ENCODE assay signal across 24 cellular contexts in genomic region chr9:131306397-131306997, GRCh38. TPM values are rescaled to one million over a fixed set of nuclear protein-coding genes. Genes with fewer than 3 reads are reported as not detected.
DNase-seq lines count a peak whose midpoint lies in the region; ATAC-seq, FAIRE-seq and TF ChIP-seq lines count a peak whose summit lies in the region.
"Had no signal": no experiment of that assay in that cellular context is flagged by ENCODE, and none has a peak within 500 bp of the region (broad histone marks: within the 10 kb centered on the region; RNA-seq: fewer than 3 reads in every experiment).

No MANE protein-coding gene starts in this region.

- no peak for DNase-seq in right atrium auricular region (ENCODE audit: low spot score)
- DNase-seq in heart left ventricle: no peak
- DNase-seq in SW480 (ENCODE audit: low spot score): peak; percentile 51
- peak; percentile 6 for DNase-seq in fibroblast of peridontal ligament (ENCODE audit: extremely low read depth)
- DNase-seq in urothelium cell line (ENCODE audit: low spot score): peak; percentile 24
- DNase-seq in NCI-H526 (lab: John Stamatoyannopoulos, UW): no peak
- DNase-seq in activated gamma-delta T cell (lab: John Stamatoyannopoulos, UW): no peak
- no peak for DNase-seq in hepatocyte (ENCODE audit: low spot score)
- DNase-seq: BE2C; CD4-positive, alpha-beta T cell; COR-L47; DMS 273 treated with DMSO at 0.1 percent for 48 hours; DMS79 treated with DMSO at 0.1 percent for 48 hours; GM23248; H9; NCI-H1105; NCI-H2029 treated with DMSO at 0.1 percent for 48 hours; NCI-H226; NCI-H524; NCI-H82 had no signal

- no peak overlapping the region for H2AFZ ChIP-seq in hepatocyte
- H2AFZ ChIP-seq: GM23248 had no signal

- H3K9me3 ChIP-seq in right atrium auricular region: no peaks in the 10 kb centered on the region
- H3K9me3 ChIP-seq in heart left ventricle: no peaks in the 10 kb centered on the region
- no peaks in the 10 kb centered on the region for H3K9me3 ChIP-seq in hepatocyte (ENCODE audit: low read depth)
- H3K9me3 ChIP-seq: BE2C had no signal

- no peak overlapping the region for H3K4me3 ChIP-seq in right atrium auricular region
- H3K4me3 ChIP-seq in heart left ventricle: no peak overlapping the region
- H3K4me3 ChIP-seq in hepatocyte: no peak overlapping the region
- H3K4me3 ChIP-seq: GM23248 had no signal

- peak overlapping the region; percentile 77 to 87 for H3K27ac ChIP-seq in right atrium auricular region
- peak overlapping the region in 3 of 12 donors; percentile 24 to 48 (median 35) for H3K27ac ChIP-seq in heart left ventricle
- H3K27ac ChIP-seq in hepatocyte: no peak overlapping the region
- H3K27ac ChIP-seq: GM23248, KMS-11 had no signal

- H3K36me3 ChIP-seq in right atrium auricular region: no peaks in the 10 kb centered on the region
- peaks cover 0 to 21% (median 0%) of the 10 kb centered on the region in 9 donors for H3K36me3 ChIP-seq in heart left ventricle
- H3K36me3 ChIP-seq in hepatocyte (replicated peaks; ENCODE audit: insufficient read depth, low read depth): no peaks in the 10 kb centered on the region
- H3K36me3 ChIP-seq: BE2C had no signal

- H3K9me2 ChIP-seq in hepatocyte (replicated peaks; ENCODE audit: insufficient read depth): no peaks in the 10 kb centered on the region

- H3K4me1 ChIP-seq in right atrium auricular region: peaks cover 0 to 37% of the 10 kb centered on the region in 2 donors
- peaks cover 0 to 45% (median 13%) of the 10 kb centered on the region in 12 donors for H3K4me1 ChIP-seq in heart left ventricle
- no peaks in the 10 kb centered on the region for H3K4me1 ChIP-seq in hepatocyte (ENCODE audit: insufficient read depth)
- H3K4me1 ChIP-seq: BE2C had no signal

- no peak for FAIRE-seq in urothelium cell line (lab: Jason Lieb, UNC)
- FAIRE-seq: A204.1, GM12891 had no signal

- WGBS in heart left ventricle, 4 donors: 83 to 89% (median 88%) methylated on average over 14 of the region's 14 CpGs
- WGBS in hepatocyte (ENCODE audit: low lambda C conversion rate, missing lambda C conversion rate): 96% methylated on average over 14 of the region's 14 CpGs

- TF ChIP-seq CTCF in right atrium auricular region (IDR thresholded peaks at IDR 0.05): no peak
- no peak for TF ChIP-seq CTCF in heart left ventricle (IDR thresholded peaks at IDR 0.05)
- TF ChIP-seq CTCF in hepatocyte (IDR thresholded peaks at IDR 0.05; ENCODE audit: poor library complexity): no peak

- no peak for ATAC-seq in heart left ventricle
- ATAC-seq: Panc1 had no signal

- no peak for TF ChIP-seq POLR2A in heart left ventricle (IDR thresholded peaks at IDR 0.05)

- no peaks in the 10 kb centered on the region for H4K20me1 ChIP-seq in hepatocyte (ENCODE audit: insufficient read depth, poor library complexity, severe bottlenecking)

- H3K4me2 ChIP-seq in hepatocyte: no peak overlapping the region
- H3K4me2 ChIP-seq: KMS-11 had no signal

- H3K27me3 ChIP-seq in right atrium auricular region (no peaks in the 10 kb centered on the region), heart left ventricle (no peaks in the 10 kb centered on the region), hepatocyte (no peaks in the 10 kb centered on the region)
- H3K27me3 ChIP-seq: BE2C had no signal

- no peaks in the 10 kb centered on the region for H3K79me2 ChIP-seq in hepatocyte

- intact Hi-C loops in heart left ventricle (cut with DNase I): no loop called here

RNA-seq across cellular contexts. Expression of gene PLPP7, which starts 17.0 kb away (rescaled TPM):
- total RNA-seq in right atrium auricular region (100 to 1,000 TPM; 124 to 216 TPM), heart left ventricle (100 to 1,000 TPM in 6 of 9 donors, 10 to 100 TPM in 3; 78.8 to 293 (median 109) TPM), hepatocyte (0.20 TPM in 1 of 2 replicates, not detected in the other)
- polyA plus RNA-seq in heart left ventricle (100 to 1,000 TPM in 1 of 2 donors, 10 to 100 TPM in 1; 56.1 to 166 TPM), hepatocyte (0.46 and 0.92 TPM in 2 replicates)

RNA-seq across cellular contexts. Expression of gene FAM78A, which starts 30.2 kb away (rescaled TPM):
- total RNA-seq in right atrium auricular region (10 to 100 TPM; 31.8 to 55.3 TPM), heart left ventricle (10 to 100 TPM; 24.8 to 36.0 (median 33.4) TPM), hepatocyte (0.27 and 0.52 TPM in 2 replicates)
- polyA plus RNA-seq in heart left ventricle (10 to 100 TPM; 13.6 to 37.9 TPM), hepatocyte (0.61 TPM in 1 of 2 replicates, not detected in the other)

Comparison
In these comparisons a context has a peak if more than half of its experiments do, and no peak if none do; other contexts are left out.
1. DNase-seq: peak in SW480 (single experiment), fibroblast of peridontal ligament (single experiment) and urothelium cell line (single experiment); none in right atrium auricular region (single experiment), heart left ventricle (0 of 5), NCI-H526 (0 of 2), activated gamma-delta T cell (single experiment) and hepatocyte (single experiment).
2. RNA of gene PLPP7, which starts 17.0 kb away (total RNA-seq): 124 to 216 TPM in right atrium auricular region and 78.8 to 293 TPM in heart left ventricle; 0.20 TPM in hepatocyte; every median in the first group is over 10 times any median in the second.
3. RNA of gene FAM78A, which starts 30.2 kb away (total RNA-seq): 31.8 to 55.3 TPM in right atrium auricular region and 24.8 to 36.0 TPM in heart left ventricle; 0.27 to 0.52 TPM in hepatocyte; every median in the first group is over 10 times any median in the second.